In the genomic region with DNA sequence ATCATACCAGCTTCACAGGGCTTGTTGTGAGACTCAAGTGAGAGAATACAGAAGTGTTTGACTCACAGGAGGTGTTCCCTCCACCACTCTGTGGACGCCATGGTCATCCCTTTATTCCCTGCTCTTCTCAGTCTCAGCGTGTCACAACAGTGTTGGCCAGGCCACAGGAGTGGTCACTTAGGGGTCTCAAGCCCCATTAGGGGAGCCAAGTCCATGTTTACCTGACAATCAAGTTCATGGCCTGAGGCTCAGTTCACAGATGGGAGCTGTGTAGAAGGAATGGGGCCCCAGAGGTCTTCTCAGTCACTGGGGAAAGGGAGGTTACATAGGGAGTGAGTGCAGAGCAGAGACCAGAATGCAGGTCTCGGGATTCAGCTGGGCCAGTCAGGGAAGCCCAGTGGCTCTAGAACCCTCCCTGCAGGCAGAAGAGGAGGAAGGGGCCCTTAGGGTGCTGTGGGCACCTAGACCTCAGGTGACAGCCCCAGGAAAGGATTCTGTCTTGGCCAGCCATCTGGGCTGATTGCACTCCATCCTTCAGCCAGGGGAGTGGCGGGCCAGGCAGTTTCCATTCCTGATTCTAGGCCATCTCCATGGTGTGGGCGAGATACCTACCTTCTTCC, we compare ENCODE assay signal across 9 cellular contexts. TPM values are rescaled to one million over a fixed set of nuclear protein-coding genes. Genes with fewer than 3 reads are reported as not detected.
DNase-seq lines count a peak whose midpoint lies in the region; ATAC-seq, FAIRE-seq and TF ChIP-seq lines count a peak whose summit lies in the region.
"Had no signal": no experiment of that assay in that cellular context is flagged by ENCODE, and none has a peak within 500 bp of the region (broad histone marks: within the 10 kb centered on the region; RNA-seq: fewer than 3 reads in every experiment).

No MANE protein-coding gene starts in this region.

- H3K27ac ChIP-seq in A549 = peak overlapping the region in 1 of 2 experiments; percentile 56; a peak in 3 of 6 replicates
- peak overlapping the region; percentile 74 for H3K27ac ChIP-seq in HUES6 (ENCODE audit: low read depth, low read length)
- peak overlapping the region; percentile 55 for H3K27ac ChIP-seq in effector memory CD4-positive, alpha-beta T cell (ENCODE audit: insufficient read depth, low read length, poor library complexity, severe bottlenecking)
- H3K27ac ChIP-seq in neural progenitor cell = no peak overlapping the region

- FAIRE-seq in A549 (lab: Jason Lieb, UNC) = no peak

- H3K27me3 Mint-ChIP-seq in neural progenitor cell (ENCODE audit: insufficient read depth, low read depth) = peaks cover 2% of the 10 kb centered on the region

- H3K4me3 ChIP-seq in A549 (no peak overlapping the region), HUES6 (ENCODE audit: low read depth, low read length) (peak overlapping the region; percentile 12; the same call in 1 of the 2 replicates), neural progenitor cell (no peak overlapping the region)
- no peak overlapping the region for H3K4me3 ChIP-seq in effector memory CD4-positive, alpha-beta T cell (ENCODE audit: insufficient read depth, low read depth, low read length, poor library complexity, severe bottlenecking)

- POLR2A ChIA-PET in A549 (lab: Yijun Ruan, JAX) = no interaction called here

- TF ChIP-seq RAD21 in A549 (conservative IDR thresholded peaks at IDR 0.05 in 1 of 2, IDR thresholded peaks at IDR 0.05 in 1 of 2) = no peak

- no peak overlapping the region for H3K4me3 Mint-ChIP-seq in neural progenitor cell

- TF ChIP-seq EP300 in A549 (IDR thresholded peaks at IDR 0.05) = no peak

- H3K9ac ChIP-seq in HUES6 (ENCODE audit: low read length) = peak overlapping the region; percentile 38
- H3K9ac ChIP-seq in neural progenitor cell = no peak overlapping the region

- H3K36me3 ChIP-seq in HUES6 (ENCODE audit: control insufficient read depth, insufficient read depth, low read length) (peaks cover 26% of the 10 kb centered on the region), neural progenitor cell (no peaks in the 10 kb centered on the region)
- peaks cover 7% of the 10 kb centered on the region for H3K36me3 ChIP-seq in effector memory CD4-positive, alpha-beta T cell (ENCODE audit: control insufficient read depth, insufficient read depth, low read length)

- peaks cover 2% of the 10 kb centered on the region for H3F3A ChIP-seq in neural progenitor cell (ENCODE audit: low read depth)

- H3K4me1 Mint-ChIP-seq in neural progenitor cell = peaks cover 16% of the 10 kb centered on the region

- ATAC-seq in A549 = peak; percentile 35 to 51; a peak in 5 of 6 replicates

- H3K27me3 ChIP-seq in HUES6 (ENCODE audit: control insufficient read depth, insufficient read depth, low read length) (no peaks in the 10 kb centered on the region), neural progenitor cell (no peaks in the 10 kb centered on the region)
- H3K27me3 ChIP-seq in effector memory CD4-positive, alpha-beta T cell (replicated peaks; ENCODE audit: control insufficient read depth, insufficient read depth, low read length, poor library complexity, severe bottlenecking) = no peaks in the 10 kb centered on the region

- no peak overlapping the region for H2AFZ ChIP-seq in neural progenitor cell (replicated peaks)

- TF ChIP-seq POLR2A in A549 (IDR thresholded peaks at IDR 0.05; ENCODE audit: low read length) = no peak

- no peaks in the 10 kb centered on the region for H3K9me3 Mint-ChIP-seq in neural progenitor cell

- H3K4me2 ChIP-seq in A549 = peak overlapping the region; percentile 65
- H3K4me2 ChIP-seq in neural progenitor cell = no peak overlapping the region

- CTCF ChIA-PET in A549 (lab: Yijun Ruan, JAX) = interaction anchor here (0.7 to 1.7 kb wide), 5 partner anchors 9 to 58 kb away, joined by 3 to 7 read pairs (median 3); partner anchors contain the start of gene NRN1L

- H3K9me3 ChIP-seq in A549 = no peaks in the 10 kb centered on the region
- H3K9me3 ChIP-seq in HUES6 (ENCODE audit: control insufficient read depth, insufficient read depth, low read depth, low read length) = no peaks in the 10 kb centered on the region
- H3K9me3 ChIP-seq in effector memory CD4-positive, alpha-beta T cell (ENCODE audit: control insufficient read depth, low read length) = no peaks in the 10 kb centered on the region
- H3K9me3 ChIP-seq in neural progenitor cell (ENCODE audit: low read depth) = no peaks in the 10 kb centered on the region

- no peak for DNase-seq in A549 (ENCODE audit: low read depth in 1 of 2, low spot score in 1 of 2)
- no peak for DNase-seq in effector memory CD4-positive, alpha-beta T cell
- DNase-seq in neural progenitor cell (ENCODE audit: low spot score) = no peak
- no peak for DNase-seq in AG08396 (ENCODE audit: low spot score)
- no peak for DNase-seq in NCI-H510A treated with DMSO at 0.1 percent for 48 hours (lab: John Stamatoyannopoulos, UW)
- DNase-seq in SKM-1 treated with dmso at 0.1 percent for 144 hours (lab: John Stamatoyannopoulos, UW; ENCODE audit: unreplicated experiment) = no peak
- no peak for DNase-seq in NCI-H1105 treated with DMSO at 0.1 percent for 48 hours (lab: John Stamatoyannopoulos, UW)
- DNase-seq: NCI-H187 treated with DMSO at 0.1 percent for 48 hours had no signal

- H4K20me1 ChIP-seq in neural progenitor cell (ENCODE audit: low read depth) = peaks cover 100% of the 10 kb centered on the region

- 87% methylated on average over 5 of the region's 5 CpGs for WGBS in A549 (ENCODE audit: missing lambda C conversion rate)

- peaks cover 24% of the 10 kb centered on the region for H3K36me3 Mint-ChIP-seq in neural progenitor cell

- peak overlapping the region; percentile 83 for H3K27ac Mint-ChIP-seq in neural progenitor cell

- peaks cover 100% of the 10 kb centered on the region for H3K79me2 ChIP-seq in neural progenitor cell (ENCODE audit: low read depth)

- H3K4me1 ChIP-seq in A549 = peaks cover 48% of the 10 kb centered on the region
- peaks cover 34% of the 10 kb centered on the region for H3K4me1 ChIP-seq in HUES6 (ENCODE audit: control insufficient read depth, insufficient read depth, low read length)
- peaks cover 7% of the 10 kb centered on the region for H3K4me1 ChIP-seq in effector memory CD4-positive, alpha-beta T cell (ENCODE audit: control insufficient read depth, insufficient read depth, low read length, poor library complexity, severe bottlenecking)
- no peaks in the 10 kb centered on the region for H3K4me1 ChIP-seq in neural progenitor cell

- TF ChIP-seq CTCF in A549 (IDR thresholded peaks at IDR 0.05) (no peak), neural progenitor cell (IDR thresholded peaks at IDR 0.05) (no peak)

TF ChIP-seq in A549, 52 proteins besides CTCF, POLR2A, EP300 and RAD21 (continues in another document):
- TF ChIP-seq PHF8 (IDR thresholded peaks at IDR 0.05; ENCODE audit: borderline replicate concordance, low read depth) (no peak), EHF (CRISPR knock-in tag; IDR thresholded peaks at IDR 0.05) (no peak), JUNB (IDR thresholded peaks at IDR 0.05) (no peak), FOXS1 (CRISPR knock-in tag; IDR thresholded peaks at IDR 0.05) (no peak), RNF2 (IDR thresholded peaks at IDR 0.05; ENCODE audit: borderline replicate concordance, low read depth) (no peak), USF2 (IDR thresholded peaks at IDR 0.05) (no peak), SMC3 (IDR thresholded peaks at IDR 0.05) (no peak)

RNA-seq across cellular contexts. Expression of gene CENPT, which starts 9.5 kb away (rescaled TPM):
- 18.2 and 19.1 TPM in 2 replicates for polyA plus RNA-seq in A549 (2011; rRNA removed)
- 40.2 and 42.7 TPM in 2 replicates for polyA plus RNA-seq in A549 (2012; cell fraction: cytosol; rRNA removed)
- 322 and 345 TPM in 2 replicates for polyA plus RNA-seq in A549 (2012; cell fraction: nucleus; rRNA removed)
- 35.9 to 40.3 TPM (median 36.9 TPM) in 3 replicates for polyA plus RNA-seq in A549 (2017; fragmentation: RNase III; extraction: RNeasy Plus Mini Kit Qiagen cat#74134 plus additional on column Dnase treatment)
- polyA minus RNA-seq in A549 (2011; rRNA and poly(A)+ RNA removed) = 23.4 and 24.1 TPM in 2 replicates
- total RNA-seq in neural progenitor cell (ENCODE audit: low replicate concordance) = 36.2 and 60.4 TPM in 2 replicates

RNA-seq across cellular contexts. Expression of gene NUTF2, which starts 10.3 kb away (rescaled TPM):
- polyA plus RNA-seq in A549 (2011; rRNA removed) (168 and 209 TPM in 2 replicates), A549 (2017; fragmentation: RNase III; extraction: RNeasy Plus Mini Kit Qiagen cat#74134 plus additional on column Dnase treatment) (270 to 301 TPM (median 287 TPM) in 3 replicates)
- 585 and 606 TPM in 2 replicates for polyA plus RNA-seq in A549 (2012; cell fraction: cytosol; rRNA removed)
- polyA plus RNA-seq in A549 (2012; cell fraction: nucleus; rRNA removed) = 173 and 271 TPM in 2 replicates
- polyA minus RNA-seq in A549 (2011; rRNA and poly(A)+ RNA removed) = 446 and 461 TPM in 2 replicates
- total RNA-seq in neural progenitor cell (ENCODE audit: low replicate concordance) = 133 and 221 TPM in 2 replicates

RNA-seq across cellular contexts. Expression of gene THAP11, which starts 14.9 kb away (rescaled TPM):
- polyA plus RNA-seq in A549 (2011; rRNA removed) = 33.2 and 44.0 TPM in 2 replicates
- 56.9 and 68.8 TPM in 2 replicates for polyA plus RNA-seq in A549 (2012; cell fraction: cytosol; rRNA removed)
- 32.7 and 40.9 TPM in 2 replicates for polyA plus RNA-seq in A549 (2012; cell fraction: nucleus; rRNA removed)
- polyA plus RNA-seq in A549 (2017; fragmentation: RNase III; extraction: RNeasy Plus Mini Kit Qiagen cat#74134 plus additional on column Dnase treatment) = 27.2 to 30.9 TPM (median 30.0 TPM) in 3 replicates
- polyA minus RNA-seq in A549 (2011; rRNA and poly(A)+ RNA removed) = 22.3 and 22.6 TPM in 2 replicates
- 27.3 and 46.5 TPM in 2 replicates for total RNA-seq in neural progenitor cell (ENCODE audit: low replicate concordance)

RNA-seq across cellular contexts. Expression of gene EDC4, which starts 15.8 kb away (rescaled TPM):
- polyA plus RNA-seq in A549 (2011; rRNA removed) (21.0 and 35.3 TPM in 2 replicates), A549 (2017; fragmentation: RNase III; extraction: RNeasy Plus Mini Kit Qiagen cat#74134 plus additional on column Dnase treatment) (54.9 to 60.4 TPM (median 58.1 TPM) in 3 replicates)
- 59.8 and 74.8 TPM in 2 replicates for polyA plus RNA-seq in A549 (2012; cell fraction: cytosol; rRNA removed)
- 294 and 395 TPM in 2 replicates for polyA plus RNA-seq in A549 (2012; cell fraction: nucleus; rRNA removed)
- polyA minus RNA-seq in A549 (2011; rRNA and poly(A)+ RNA removed) = 75.8 and 94.7 TPM in 2 replicates
- total RNA-seq in neural progenitor cell (ENCODE audit: low replicate concordance) = 32.7 and 54.2 TPM in 2 replicates

RNA-seq across cellular contexts. Expression of gene NRN1L, which starts 27.6 kb away (rescaled TPM):
- polyA plus RNA-seq in A549 (2011; rRNA removed) (0.22 and 0.34 TPM in 2 replicates), A549 (2017; fragmentation: RNase III; extraction: RNeasy Plus Mini Kit Qiagen cat#74134 plus additional on column Dnase treatment) (not detected in 3 replicates)
- 0.24 and 0.34 TPM in 2 replicates for polyA plus RNA-seq in A549 (2012; cell fraction: cytosol; rRNA removed)
- 4.4 and 4.6 TPM in 2 replicates for polyA plus RNA-seq in A549 (2012; cell fraction: nucleus; rRNA removed)
- 0.33 TPM in 1 of 2 replicates, not detected in the other for polyA minus RNA-seq in A549 (2011; rRNA and poly(A)+ RNA removed)
- total RNA-seq in neural progenitor cell (ENCODE audit: low replicate concordance) = 0.54 and 2.0 TPM in 2 replicates
